ENCODE assay signal across 1 cellular context in genomic region chr6:43181942-43182860, GRCh38.
TF ChIP-seq lines count a peak whose summit lies in the region.

Gene CUL9, plus strand, starts transcription at chr6:43182196. Its CDS starts 2,115 bp downstream, at chr6:43184311.

TF ChIP-seq in K562, 482 proteins besides CTCF, POLR2A, EP300 and RAD21 (continued from another document and continues in another):
- TF ChIP-seq ZHX1 (conservative IDR thresholded peaks at IDR 0.05; ENCODE audit: low read length) (no peak), BRF2 (IDR thresholded peaks at IDR 0.05; ENCODE audit: borderline replicate concordance, insufficient read depth, insufficient read length) (no peak), C11orf30 (IDR thresholded peaks at IDR 0.05; ENCODE audit: low read depth) (no peak; the same call in 1 of the 2 replicates), FOXP4 (CRISPR knock-in tag; IDR thresholded peaks at IDR 0.05; ENCODE audit: borderline replicate concordance) (peak; percentile 96), NFE2L1 (tag; IDR thresholded peaks at IDR 0.05; ENCODE audit: borderline replicate concordance, low read depth) (no peak), IRF2 (CRISPR knock-in tag; IDR thresholded peaks at IDR 0.05) (no peak), CUX1 (CRISPR knock-in tag; IDR thresholded peaks at IDR 0.05) (no peak), ILK (tag; IDR thresholded peaks at IDR 0.05; ENCODE audit: borderline replicate concordance, low read depth) (no peak), ETS2 (tag; IDR thresholded peaks at IDR 0.05; ENCODE audit: borderline replicate concordance, poor library complexity, severe bottlenecking) (no peak), CREB3 (tag; conservative IDR thresholded peaks at IDR 0.05; ENCODE audit: low read depth) (no peak; the same call in 1 of the 2 replicates), NR2F6 (CRISPR knock-in tag; IDR thresholded peaks at IDR 0.05) (no peak), ZNF263 (CRISPR knock-in tag; IDR thresholded peaks at IDR 0.05; ENCODE audit: borderline replicate concordance) (0 out of 2 replicates have a peak, but pooled peaks have one; percentile 33), USF2 (CRISPR knock-in tag; IDR thresholded peaks at IDR 0.05) (peak; percentile 73), ZNF75A (CRISPR knock-in tag; IDR thresholded peaks at IDR 0.05) (no peak), GTF2A2 (tag; IDR thresholded peaks at IDR 0.05) (no peak), DMBX1 (CRISPR knock-in tag; IDR thresholded peaks at IDR 0.05; ENCODE audit: borderline replicate concordance) (no peak), HDGF (IDR thresholded peaks at IDR 0.05) (peak; percentile 84; the same call in 1 of the 2 replicates), FOXP1 (CRISPR knock-in tag; IDR thresholded peaks at IDR 0.05) (peak; percentile 99), ZKSCAN1 (IDR thresholded peaks at IDR 0.05; ENCODE audit: low read depth, low read length) (no peak), COPS2 (conservative IDR thresholded peaks at IDR 0.05) (no peak), SNIP1 (IDR thresholded peaks at IDR 0.05; ENCODE audit: low read depth) (no peak; the same call in 1 of the 2 replicates), CGGBP1 (CRISPR knock-in tag; IDR thresholded peaks at IDR 0.05) (no peak), ASH1L (IDR thresholded peaks at IDR 0.05; ENCODE audit: borderline replicate concordance, low read depth, partially characterized antibody) (no peak), ETV1 (tag; conservative IDR thresholded peaks at IDR 0.05; ENCODE audit: low read depth) (peak; percentile 46; the same call in 1 of the 2 replicates), SP1 (CRISPR knock-in tag; IDR thresholded peaks at IDR 0.05) (peak; percentile 83), BCL6 (CRISPR knock-in tag; IDR thresholded peaks at IDR 0.05) (no peak), HEY1 (CRISPR knock-in tag; IDR thresholded peaks at IDR 0.05; ENCODE audit: borderline replicate concordance) (no peak), PREB (CRISPR knock-in tag; IDR thresholded peaks at IDR 0.05) (no peak), TOE1 (IDR thresholded peaks at IDR 0.05; ENCODE audit: borderline replicate concordance) (peak; percentile 87), TOE1 (CRISPR knock-in tag; IDR thresholded peaks at IDR 0.05; ENCODE audit: borderline replicate concordance, low read depth) (peak; percentile 69; the same call in 1 of the 2 replicates), SETDB1 (IDR thresholded peaks at IDR 0.05; ENCODE audit: low read length) (no peak), CAMTA2 (CRISPR knock-in tag; conservative IDR thresholded peaks at IDR 0.05) (0 out of 2 replicates have a peak, but pooled peaks have one; percentile 54), SIN3A (IDR thresholded peaks at IDR 0.05; ENCODE audit: borderline replicate concordance in 2 of 2, control insufficient read depth in 1 of 2, low read depth in 2 of 2, low read length in 2 of 2) (peak; percentile 81 to 84; a peak in 3 of 4 replicates), PHF8 (IDR thresholded peaks at IDR 0.05; ENCODE audit: borderline replicate concordance, low read length) (peak; percentile 75; the same call in 1 of the 2 replicates), THAP7 (CRISPR knock-in tag; IDR thresholded peaks at IDR 0.05) (no peak; the same call in 1 of the 2 replicates), KDM5B (IDR thresholded peaks at IDR 0.05; ENCODE audit: insufficient replicate concordance, low read depth, low read length) (peak; percentile 64), CCNT2 (IDR thresholded peaks at IDR 0.05; ENCODE audit: borderline replicate concordance, extremely low read depth, insufficient read length, low read depth, low read length) (peak; percentile 94), CREB1 (IDR thresholded peaks at IDR 0.05) (peak; percentile 65; the same call in 1 of the 2 replicates), CREB1 (CRISPR knock-in tag; IDR thresholded peaks at IDR 0.05) (peak; percentile 82; the same call in 1 of the 2 replicates), ZNF507 (tag; conservative IDR thresholded peaks at IDR 0.05) (no peak), ZNF586 (CRISPR knock-in tag; conservative IDR thresholded peaks at IDR 0.05) (no peak), KDM2B (CRISPR knock-in tag; IDR thresholded peaks at IDR 0.05) (no peak), DLX4 (CRISPR knock-in tag; IDR thresholded peaks at IDR 0.05) (no peak), DNMT1 (IDR thresholded peaks at IDR 0.05) (peak; percentile 68; the same call in 1 of the 2 replicates), THRB (CRISPR knock-in tag; conservative IDR thresholded peaks at IDR 0.05) (peak; percentile 87)
